8 cellular contexts compared by ENCODE assay signal in the genomic region with DNA sequence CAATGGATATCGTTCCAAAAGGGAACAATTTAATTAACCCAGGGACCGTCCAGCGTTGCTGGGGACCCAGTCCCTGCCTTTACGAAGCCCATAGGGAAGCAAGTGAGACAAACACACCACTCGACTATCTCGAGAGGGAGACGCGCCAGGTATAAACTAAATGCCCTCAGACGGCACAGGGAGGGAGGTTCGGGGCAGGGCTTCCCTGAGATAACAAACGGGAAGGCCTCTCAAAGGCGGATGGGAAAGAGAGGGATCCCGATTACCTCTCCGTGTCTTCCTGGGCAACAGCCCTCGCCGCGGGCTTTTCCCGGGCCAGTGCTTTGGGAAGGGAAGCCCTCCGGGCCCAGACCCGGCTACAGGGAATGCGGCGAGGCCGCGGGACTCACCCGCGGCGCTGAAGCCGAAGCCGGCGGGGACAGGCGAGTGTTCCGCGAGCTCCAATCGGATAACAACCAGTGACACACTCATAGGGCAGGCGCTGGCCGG. TPM values are rescaled to one million over a fixed set of nuclear protein-coding genes. Genes with fewer than 3 reads are reported as not detected.
DNase-seq lines count a peak whose midpoint lies in the region; ATAC-seq lines count a peak whose summit lies in the region.

No MANE protein-coding gene starts in this region.

- no peaks in the 10 kb centered on the region for H3K9me3 Mint-ChIP-seq in stimulated activated naive CD8-positive, alpha-beta T cell treated with anti-CD3 and anti-CD28 coated beads, Interleukin-15, Interleukin-2, amounts not matched to agents 100 ng/mL and 50 ng/mL, for 24 hours
- no peaks in the 10 kb centered on the region for H3K9me3 Mint-ChIP-seq in activated naive CD8-positive, alpha-beta T cell treated with anti-CD3 and anti-CD28 coated beads for 36 hours
- H3K9me3 Mint-ChIP-seq in immature natural killer cell, result no peaks in the 10 kb centered on the region

- DNase-seq in stimulated activated naive CD8-positive, alpha-beta T cell treated with anti-CD3 and anti-CD28 coated beads, Interleukin-15, Interleukin-2, amounts not matched to agents 100 U/mL and 50 U/mL, for 24 hours, result no peak
- DNase-seq in HPDE6-E6E7 (ENCODE audit: extremely low spot score), result peak; percentile 39
- DNase-seq in activated naive CD8-positive, alpha-beta T cell treated with anti-CD3 and anti-CD28 coated beads for 36 hours, result no peak
- DNase-seq in immature natural killer cell, result no peak
- DNase-seq in retina, result no peak
- DNase-seq in GM03348 (ENCODE audit: low spot score), result no peak

- H3K27me3 ChIP-seq in stomach smooth muscle (ENCODE audit: control insufficient read depth in 1 of 2, insufficient read depth in 2 of 2, low read length in 2 of 2), result no peaks in the 10 kb centered on the region

- no peaks in the 10 kb centered on the region for H3K27me3 Mint-ChIP-seq in stimulated activated naive CD8-positive, alpha-beta T cell treated with anti-CD3 and anti-CD28 coated beads, Interleukin-15, Interleukin-2, amounts not matched to agents 100 ng/mL and 50 ng/mL, for 24 hours
- no peaks in the 10 kb centered on the region for H3K27me3 Mint-ChIP-seq in activated naive CD8-positive, alpha-beta T cell treated with anti-CD3 and anti-CD28 coated beads for 36 hours
- H3K27me3 Mint-ChIP-seq in immature natural killer cell (ENCODE audit: low read depth in 3 of 3), result peaks cover 8 to 18% (median 13%) of the 10 kb centered on the region in 3 donors

- peaks cover 37% of the 10 kb centered on the region for H3K4me1 Mint-ChIP-seq in stimulated activated naive CD8-positive, alpha-beta T cell treated with anti-CD3 and anti-CD28 coated beads, Interleukin-15, Interleukin-2, amounts not matched to agents 100 ng/mL and 50 ng/mL, for 24 hours (ENCODE audit: low read depth)
- peaks cover 28% of the 10 kb centered on the region for H3K4me1 Mint-ChIP-seq in activated naive CD8-positive, alpha-beta T cell treated with anti-CD3 and anti-CD28 coated beads for 36 hours
- peaks cover 41 to 47% of the 10 kb centered on the region in 2 donors for H3K4me1 Mint-ChIP-seq in immature natural killer cell

- peak overlapping the region; percentile 98 for H3K4me3 Mint-ChIP-seq in stimulated activated naive CD8-positive, alpha-beta T cell treated with anti-CD3 and anti-CD28 coated beads, Interleukin-15, Interleukin-2, amounts not matched to agents 100 ng/mL and 50 ng/mL, for 24 hours
- H3K4me3 Mint-ChIP-seq in activated naive CD8-positive, alpha-beta T cell treated with anti-CD3 and anti-CD28 coated beads for 36 hours, result peak overlapping the region; percentile 85
- H3K4me3 Mint-ChIP-seq in immature natural killer cell, result peak overlapping the region; percentile 96 to 99 (median 97)

- peak overlapping the region; percentile 100 for H3K4me3 ChIP-seq in stomach smooth muscle (ENCODE audit: low read length in 2 of 2)

- ATAC-seq in stimulated activated naive CD8-positive, alpha-beta T cell treated with anti-CD3 and anti-CD28 coated beads, Interleukin-15, Interleukin-2, amounts not matched to agents 100 U/mL and 50 U/mL, for 24 hours, result no peak

- H3K9me3 ChIP-seq in stomach smooth muscle (ENCODE audit: control insufficient read depth in 2 of 2, low read length in 2 of 2), result no peaks in the 10 kb centered on the region

- peak overlapping the region; percentile 86 for H3K27ac ChIP-seq in stomach smooth muscle (ENCODE audit: low read length)

- peaks cover 9 to 12% of the 10 kb centered on the region in 2 donors for H3K36me3 ChIP-seq in stomach smooth muscle (ENCODE audit: control insufficient read depth in 2 of 2, insufficient read depth in 2 of 2, low read length in 2 of 2)

- peaks cover 32% of the 10 kb centered on the region for H3K36me3 Mint-ChIP-seq in stimulated activated naive CD8-positive, alpha-beta T cell treated with anti-CD3 and anti-CD28 coated beads, Interleukin-15, Interleukin-2, amounts not matched to agents 100 ng/mL and 50 ng/mL, for 24 hours (ENCODE audit: low read depth)
- peaks cover 14% of the 10 kb centered on the region for H3K36me3 Mint-ChIP-seq in activated naive CD8-positive, alpha-beta T cell treated with anti-CD3 and anti-CD28 coated beads for 36 hours
- H3K36me3 Mint-ChIP-seq in immature natural killer cell, result peaks cover 4 to 12% (median 6%) of the 10 kb centered on the region in 3 donors

- peak overlapping the region; percentile 99 for H3K9ac ChIP-seq in stomach smooth muscle (ENCODE audit: low read length in 2 of 2)

- peak overlapping the region; percentile 91 for H3K27ac Mint-ChIP-seq in stimulated activated naive CD8-positive, alpha-beta T cell treated with anti-CD3 and anti-CD28 coated beads, Interleukin-15, Interleukin-2, amounts not matched to agents 100 ng/mL and 50 ng/mL, for 24 hours
- peak overlapping the region; percentile 84 for H3K27ac Mint-ChIP-seq in activated naive CD8-positive, alpha-beta T cell treated with anti-CD3 and anti-CD28 coated beads for 36 hours
- peak overlapping the region; percentile 91 to 99 (median 96) for H3K27ac Mint-ChIP-seq in immature natural killer cell

- peaks cover 23% of the 10 kb centered on the region for H3K4me1 ChIP-seq in stomach smooth muscle (ENCODE audit: control insufficient read depth, insufficient read depth, low read length)

RNA-seq across cellular contexts. Expression of a gene that starts 0.4 kb away (rescaled TPM):
- total RNA-seq in activated naive CD8-positive, alpha-beta T cell treated with anti-CD3 and anti-CD28 coated beads for 36 hours, result 10 to 100 TPM; 22.4 to 23.0 TPM
- 10 to 100 TPM; 11.7 to 23.6 (median 15.0) TPM for polyA plus RNA-seq in immature natural killer cell

RNA-seq across cellular contexts. Expression of a gene that starts 0.5 kb away (rescaled TPM):
- 10 to 100 TPM; 14.4 to 17.4 TPM for total RNA-seq in activated naive CD8-positive, alpha-beta T cell treated with anti-CD3 and anti-CD28 coated beads for 36 hours
- polyA plus RNA-seq in immature natural killer cell, result 1 to 10 TPM; 6.3 to 9.1 (median 7.9) TPM
